Comparison of ENCODE assay signal across 9 cellular contexts in genomic region chr1:197198333-197198732, GRCh38. TPM values are rescaled to one million over a fixed set of nuclear protein-coding genes. Genes with fewer than 3 reads are reported as not detected.
A peak's percentile ranks its signal among the peaks of the same experiment; 100 is the strongest.
DNase-seq lines count a peak whose midpoint lies in the region; ATAC-seq, FAIRE-seq and TF ChIP-seq lines count a peak whose summit lies in the region.
"Had no signal": no experiment of that assay in that cellular context is flagged by ENCODE, and none has a peak within 500 bp of the region (broad histone marks: within the 10 kb centered on the region; RNA-seq: fewer than 3 reads in every experiment).

No MANE protein-coding gene starts in this region.

- intact Hi-C loops in left colon (cut with DNase I, micrococcal nuclease), result no loop called here

- POLR2A ChIA-PET in H1 (lab: Charles Lee; ENCODE audit: partially characterized antibody), result no interaction called here
- POLR2A ChIA-PET in RWPE1 (lab: Yijun Ruan, JAX; ENCODE audit: low non-redundant PET), result no interaction called here

- no peak for TF ChIP-seq POLR2A in H1 (IDR thresholded peaks at IDR 0.05; ENCODE audit: control extremely low read depth in 1 of 2, low read depth in 2 of 2, low read length in 2 of 2)

- no peak overlapping the region for H4K8ac ChIP-seq in H1 (ENCODE audit: extremely low read depth, insufficient read depth, low read length)

- H3K4ac ChIP-seq in H1 (replicated peaks; ENCODE audit: insufficient read length, low read depth, low read length), result no peak overlapping the region

- H3K79me2 ChIP-seq in DND-41 (ENCODE audit: insufficient read depth, low read length), result peaks cover 80% of the 10 kb centered on the region
- H3K79me2 ChIP-seq in OCI-LY1 (ENCODE audit: insufficient read depth, low read length), result peaks cover 13% of the 10 kb centered on the region; the same call in 1 of the 2 replicates
- peaks cover 0 to 66% of the 10 kb centered on the region in 2 experiments; a peak in 2 of 4 replicates for H3K79me2 ChIP-seq in H1 (ENCODE audit: control insufficient read depth in 1 of 2, insufficient read depth in 2 of 2, low read length in 2 of 2)

- H3K9ac ChIP-seq in DND-41 (ENCODE audit: low read depth, low read length) (peak overlapping the region; percentile 96), OCI-LY1 (ENCODE audit: low read length) (0 out of 2 replicates have a peak overlapping the region, but pooled peaks have one; percentile 17), H1 (replicated peaks in 1 of 4; ENCODE audit: extremely low read depth in 1 of 4, low read depth in 3 of 4, low read length in 3 of 4) (no peak overlapping the region)

- CTCF ChIA-PET in H1 (lab: Charles Lee; ENCODE audit: partially characterized antibody) (interaction anchor here (0.9 to 1.3 kb wide), 2 partner anchors 158 to 590 kb away, joined by 3 read pairs; no protein-coding TSS in a partner anchor), RWPE1 (lab: Yijun Ruan, JAX) (interaction anchor here (0.8 kb wide), 1 partner anchor 132 kb away, joined by 3 read pairs; no protein-coding TSS in a partner anchor)

- FAIRE-seq in H1 (lab: Jason Lieb, UNC), result no peak

- H3K9me3 ChIP-seq in DND-41 (ENCODE audit: insufficient read depth, low read length, severe bottlenecking), result no peaks in the 10 kb centered on the region
- H3K9me3 ChIP-seq in OCI-LY1 (ENCODE audit: low read length), result no peaks in the 10 kb centered on the region
- no peaks in the 10 kb centered on the region for H3K9me3 ChIP-seq in H1 (ENCODE audit: insufficient read depth in 2 of 2, low read depth in 1 of 2, low read length in 1 of 2)
- H3K9me3 ChIP-seq in neuron (ENCODE audit: low read length), result no peaks in the 10 kb centered on the region
- no peaks in the 10 kb centered on the region for H3K9me3 ChIP-seq in WERI-Rb-1 (ENCODE audit: severe bottlenecking)

- DNase-seq in DND-41 (no peak), H1 (ENCODE audit: low read depth in 1 of 2, low spot score in 2 of 2) (no peak), left colon (no peak), NCI-H1092 treated with DMSO at 0.1 percent for 48 hours (lab: John Stamatoyannopoulos, UW) (no peak), WERI-Rb-1 (no peak), RWPE1 (ENCODE audit: low spot score) (no peak)
- DNase-seq: activated effector memory CD4-positive, alpha-beta T cell treated with Interleukin-2 at 50 U/mL for 16 hours had no signal

- H3F3A ChIP-seq in OCI-LY1 (ENCODE audit: insufficient read depth, low read length), result no peaks in the 10 kb centered on the region

- no peak overlapping the region for H2BK120ac ChIP-seq in H1 (replicated peaks; ENCODE audit: low read depth, low read length)

- TF ChIP-seq CTCF in DND-41 (IDR thresholded peaks at IDR 0.05; ENCODE audit: borderline replicate concordance, extremely low read depth, low read length, poor library complexity, severe bottlenecking) (no peak), OCI-LY1 (IDR thresholded peaks at IDR 0.05; ENCODE audit: low read length) (no peak), H1 (IDR thresholded peaks at IDR 0.05; ENCODE audit: control extremely low read depth in 1 of 3, insufficient read depth in 1 of 3, low read depth in 1 of 3, low read length in 3 of 3) (no peak), WERI-Rb-1 (IDR thresholded peaks at IDR 0.05; ENCODE audit: low read depth, low read length) (no peak), RWPE1 (conservative IDR thresholded peaks at IDR 0.05; ENCODE audit: low read depth) (no peak)

- no peaks in the 10 kb centered on the region for H3K27me3 ChIP-seq in DND-41 (ENCODE audit: insufficient read depth, low read length, poor library complexity)
- no peaks in the 10 kb centered on the region for H3K27me3 ChIP-seq in OCI-LY1 (ENCODE audit: insufficient read depth, low read length)
- H3K27me3 ChIP-seq in H1 (replicated peaks in 1 of 4; ENCODE audit: control insufficient read depth in 3 of 4, extremely low read depth in 1 of 4, insufficient read depth in 3 of 4, low read length in 3 of 4), result no peaks in the 10 kb centered on the region
- no peaks in the 10 kb centered on the region for H3K27me3 ChIP-seq in neuron (ENCODE audit: insufficient read depth, low read length)
- H3K27me3 ChIP-seq in WERI-Rb-1 (ENCODE audit: insufficient read depth, low read depth, severe bottlenecking), result no peaks in the 10 kb centered on the region

- H3K23me2 ChIP-seq in H1 (ENCODE audit: low read depth, low read length), result no peaks in the 10 kb centered on the region; the same call in 1 of the 2 replicates

- no peak for TF ChIP-seq EP300 in H1 (IDR thresholded peaks at IDR 0.05; ENCODE audit: borderline replicate concordance in 1 of 2, low read depth in 2 of 2, low read length in 2 of 2)

- peak overlapping the region; percentile 18 to 98; a peak in 2 of 4 replicates for H3K4me3 ChIP-seq in DND-41 (ENCODE audit: low read depth in 1 of 2, low read length in 2 of 2)
- H3K4me3 ChIP-seq in OCI-LY1 (ENCODE audit: low read depth, low read length, poor library complexity, severe bottlenecking), result peak overlapping the region; percentile 85
- peak overlapping the region in 1 of 4 experiments; percentile 87; a peak in 2 of 8 replicates for H3K4me3 ChIP-seq in H1 (ENCODE audit: extremely low read depth in 1 of 4, insufficient read depth in 2 of 4, low read depth in 3 of 4, low read length in 4 of 4)
- H3K4me3 ChIP-seq in neuron (ENCODE audit: low read length), result peak overlapping the region; percentile 99
- H3K4me3 ChIP-seq in WERI-Rb-1 (ENCODE audit: low read depth, low read length), result no peak overlapping the region

- no peak overlapping the region for H2BK20ac ChIP-seq in H1 (ENCODE audit: low read length)

- H3K4me1 ChIP-seq in DND-41 (ENCODE audit: insufficient read depth, low read length) (peaks cover 63% of the 10 kb centered on the region), OCI-LY1 (ENCODE audit: insufficient read depth, low read length, severe bottlenecking) (peaks cover 38% of the 10 kb centered on the region), H1 (replicated peaks in 1 of 4; ENCODE audit: control insufficient read depth in 3 of 4, insufficient read depth in 4 of 4, low read length in 3 of 4) (peaks cover 0 to 6% (median 1%) of the 10 kb centered on the region in 4 experiments; a peak in 1 of 7 replicates), neuron (ENCODE audit: insufficient read depth, low read length) (peaks cover 37% of the 10 kb centered on the region)

- H4K5ac ChIP-seq in H1 (ENCODE audit: insufficient read length, low read depth, low read length), result no peak overlapping the region

- H2BK12ac ChIP-seq in H1 (ENCODE audit: low read depth, low read length), result no peak overlapping the region

- no peak overlapping the region for H4K91ac ChIP-seq in H1 (replicated peaks; ENCODE audit: insufficient read length, low read length)

- peaks cover 3% of the 10 kb centered on the region; the same call in 1 of the 2 replicates for H3K36me3 ChIP-seq in DND-41 (ENCODE audit: insufficient read depth, low read length)
- no peaks in the 10 kb centered on the region for H3K36me3 ChIP-seq in OCI-LY1 (ENCODE audit: insufficient read depth, low read length)
- no peaks in the 10 kb centered on the region for H3K36me3 ChIP-seq in H1 (ENCODE audit: control insufficient read depth in 2 of 4, insufficient read depth in 4 of 4, low read length in 3 of 4)
- peaks cover 2% of the 10 kb centered on the region for H3K36me3 ChIP-seq in neuron (ENCODE audit: insufficient read depth, low read length)
- H3K36me3 ChIP-seq in WERI-Rb-1, result peaks cover 4% of the 10 kb centered on the region

- peak overlapping the region; percentile 78 for H3K4me2 ChIP-seq in DND-41 (ENCODE audit: insufficient read depth, low read length)
- peak overlapping the region; percentile 92 for H3K4me2 ChIP-seq in OCI-LY1 (ENCODE audit: low read length)
- peak overlapping the region; percentile 52 to 85; a peak in 2 of 4 replicates for H3K4me2 ChIP-seq in H1 (ENCODE audit: insufficient read depth in 1 of 2, low read depth in 2 of 2, low read length in 2 of 2)

- H3K27ac ChIP-seq in DND-41 (ENCODE audit: low read length) (no peak overlapping the region; the same call in 1 of the 2 replicates), OCI-LY1 (ENCODE audit: low read depth, low read length, poor library complexity, severe bottlenecking) (no peak overlapping the region), H1 (ENCODE audit: low read depth, low read length) (no peak overlapping the region), WERI-Rb-1 (no peak overlapping the region), RWPE1 (no peak overlapping the region)

- H3K23ac ChIP-seq in H1 (ENCODE audit: insufficient read length), result no peak overlapping the region

- no peak overlapping the region for H2AK5ac ChIP-seq in H1 (ENCODE audit: low read depth, low read length)

- ATAC-seq in DND-41 (ENCODE audit: insufficient read depth, low read depth) (no peak), left colon (no peak)

- H3K79me1 ChIP-seq in H1 (ENCODE audit: low read depth, low read length), result no peaks in the 10 kb centered on the region

- H3K18ac ChIP-seq in H1 (ENCODE audit: extremely low read depth, low read length), result no peak overlapping the region

- no peaks in the 10 kb centered on the region for H3K9me2 ChIP-seq in OCI-LY1 (ENCODE audit: low read depth, low read length)

- TF ChIP-seq RAD21 in H1 (IDR thresholded peaks at IDR 0.05 in 1 of 2, conservative IDR thresholded peaks at IDR 0.05 in 1 of 2; ENCODE audit: low read depth in 2 of 2, low read length in 2 of 2), result no peak

- no peak overlapping the region for H3K14ac ChIP-seq in H1 (ENCODE audit: insufficient read length)

- H3K56ac ChIP-seq in H1 (replicated peaks; ENCODE audit: insufficient read length, low read depth, low read length), result no peak overlapping the region

- 88% methylated on average over 2 of the region's 2 CpGs; no CpG with 5 or more reads in 1 of the 2 experiments for WGBS in H1 (ENCODE audit: extremely low coverage in 1 of 2, insufficient coverage in 1 of 2, insufficient read length in 1 of 2, insufficient replicate concordance in 2 of 2, low coverage in 1 of 2, low lambda C conversion rate in 2 of 2, missing lambda C conversion rate in 1 of 2), 2 experiments

- H2AFZ ChIP-seq in DND-41 (ENCODE audit: low read depth, low read length), result no peak overlapping the region
- H2AFZ ChIP-seq in OCI-LY1 (ENCODE audit: low read length), result no peak overlapping the region
- H2AFZ ChIP-seq in H1 (ENCODE audit: low read length), result no peak overlapping the region
- H2AFZ ChIP-seq in neuron (ENCODE audit: low read depth, low read length), result no peak overlapping the region

- H4K20me1 ChIP-seq in DND-41 (ENCODE audit: insufficient read depth, low read length), result no peaks in the 10 kb centered on the region
- no peaks in the 10 kb centered on the region for H4K20me1 ChIP-seq in OCI-LY1 (ENCODE audit: insufficient read depth, low read length)
- peaks cover 0 to 1% of the 10 kb centered on the region in 2 experiments for H4K20me1 ChIP-seq in H1 (replicated peaks in 1 of 2; ENCODE audit: control insufficient read depth in 1 of 2, insufficient read depth in 2 of 2, low read length in 2 of 2)

- no peak overlapping the region for H2BK5ac ChIP-seq in H1 (ENCODE audit: low read depth, low read length)

- no peak overlapping the region for H2BK15ac ChIP-seq in H1 (ENCODE audit: low read length)

RNA-seq across cellular contexts. Expression of gene ZBTB41, which starts 2.8 kb away (rescaled TPM):
- 5.6 TPM in 2 replicates for total RNA-seq in H1 (2021; fragmentation: NEBNext Ultra II Directional; extraction: Animal tissue kit (Norgen Biotek cat#: 25700))
- 0.46 and 0.63 TPM in 2 replicates for polyA plus RNA-seq in H1 (2011; rRNA removed)
- 0.88 TPM for polyA plus RNA-seq in H1 (2011; cell fraction: cytosol; rRNA removed)
- polyA plus RNA-seq in H1 (2011; cell fraction: nucleus; rRNA removed), result 1.5 TPM
- polyA plus RNA-seq in H1 (2012, experiment 1 of 2), result 0.71 to 1.8 TPM (median 0.94 TPM) in 4 replicates
- polyA plus RNA-seq in H1 (2012, experiment 2 of 2), result 0.12 TPM
- polyA plus RNA-seq in H1 (2013, experiment 1 of 2), result 2.0 TPM
- polyA plus RNA-seq in H1 (2013, experiment 2 of 2), result 1.6 TPM
- polyA minus RNA-seq in H1 (2011; rRNA and poly(A)+ RNA removed), result 7.4 and 12.2 TPM in 2 replicates
- 2.6 TPM for polyA minus RNA-seq in H1 (2011; cell fraction: cytosol; rRNA and poly(A)+ RNA removed)
- polyA minus RNA-seq in H1 (2011; cell fraction: nucleus; rRNA and poly(A)+ RNA removed), result 16.0 TPM
- 10 to 100 TPM in 1 of 2 donors, 1 to 10 TPM in 1; 8.1 to 10.5 TPM for total RNA-seq in left colon

RNA-seq across cellular contexts. Expression of gene ASPM, which starts 51.9 kb away (rescaled TPM):
- 48.8 and 50.3 TPM in 2 replicates for total RNA-seq in H1 (2021; fragmentation: NEBNext Ultra II Directional; extraction: Animal tissue kit (Norgen Biotek cat#: 25700))
- 3.3 and 5.1 TPM in 2 replicates for polyA plus RNA-seq in H1 (2011; rRNA removed)
- polyA plus RNA-seq in H1 (2011; cell fraction: cytosol; rRNA removed), result 8.3 TPM
- polyA plus RNA-seq in H1 (2011; cell fraction: nucleus; rRNA removed), result 6.5 TPM
- 9.4 to 25.1 TPM (median 13.7 TPM) in 4 replicates for polyA plus RNA-seq in H1 (2012, experiment 1 of 2)
- polyA plus RNA-seq in H1 (2012, experiment 2 of 2), result 1.2 TPM
- polyA plus RNA-seq in H1 (2013, experiment 1 of 2), result 45.8 TPM
- polyA plus RNA-seq in H1 (2013, experiment 2 of 2), result 39.0 TPM
- 20.2 and 28.9 TPM in 2 replicates for polyA minus RNA-seq in H1 (2011; rRNA and poly(A)+ RNA removed)
- polyA minus RNA-seq in H1 (2011; cell fraction: cytosol; rRNA and poly(A)+ RNA removed), result 21.5 TPM
- polyA minus RNA-seq in H1 (2011; cell fraction: nucleus; rRNA and poly(A)+ RNA removed), result 54.4 TPM
- 1 to 10 TPM; 2.7 to 6.4 TPM for total RNA-seq in left colon

Comparison
In these comparisons a context has a peak if more than half of its experiments do, and no peak if none do; other contexts are left out.
1. H3K9ac ChIP-seq: peak in DND-41 (single experiment) and OCI-LY1 (single experiment); none in H1 (0 of 4).
2. Peak in every context shown above with its lines, with median percentiles within 50 percentile points of each other: H3K4me2 ChIP-seq.